In genomic region chr16:35208001-35208935, GRCh38 we compare ENCODE assay signal across 15 cellular contexts.
DNase-seq lines count a peak whose midpoint lies in the region; ATAC-seq and TF ChIP-seq lines count a peak whose summit lies in the region.
"Had no signal": no experiment of that assay in that cellular context is flagged by ENCODE, and none has a peak within 500 bp of the region (broad histone marks: within the 10 kb centered on the region; RNA-seq: fewer than 3 reads in every experiment).

No MANE protein-coding gene starts in this region.

- peak; percentile 80 for ATAC-seq in SK-N-SH treated with all-trans-retinoic acid at 6 μM for 48 hours
- ATAC-seq in CD8-positive, alpha-beta T cell: no peak

- no peaks in the 10 kb centered on the region for H3K4me1 ChIP-seq in CD8-positive, alpha-beta T cell (ENCODE audit: insufficient read depth, low read length)

- H3K4me1 Mint-ChIP-seq in osteocyte (ENCODE audit: unreplicated experiment): no peaks in the 10 kb centered on the region
- no peaks in the 10 kb centered on the region for H3K4me1 Mint-ChIP-seq in CD8-positive, alpha-beta T cell (ENCODE audit: low read depth)
- H3K4me1 Mint-ChIP-seq: B cell had no signal

- no peak for TF ChIP-seq EP300 in Ishikawa (IDR thresholded peaks at IDR 0.05; ENCODE audit: borderline replicate concordance)

- CTCF ChIA-PET in CD8-positive, alpha-beta T cell (lab: Charles Lee): no interaction called here

- no peak for TF ChIP-seq RAD21 in Ishikawa (IDR thresholded peaks at IDR 0.05; ENCODE audit: low read depth)

- H3K27me3 Mint-ChIP-seq in osteocyte (ENCODE audit: unreplicated experiment): no peaks in the 10 kb centered on the region
- no peaks in the 10 kb centered on the region for H3K27me3 Mint-ChIP-seq in CD8-positive, alpha-beta T cell (ENCODE audit: low read depth)
- H3K27me3 Mint-ChIP-seq: B cell; CD8-positive, alpha-beta memory T cell had no signal

- no peak overlapping the region for H3K27ac Mint-ChIP-seq in osteocyte (ENCODE audit: unreplicated experiment)
- H3K27ac Mint-ChIP-seq in CD8-positive, alpha-beta T cell: no peak overlapping the region
- H3K27ac Mint-ChIP-seq: B cell; CD8-positive, alpha-beta memory T cell had no signal

- DNase-seq in DMS114 treated with DMSO at 0.1 percent for 48 hours (lab: John Stamatoyannopoulos, UW; ENCODE audit: unreplicated experiment) (peak; percentile 65), osteocyte (ENCODE audit: extremely low spot score, unreplicated experiment) (peak; percentile 83), globus pallidus (ENCODE audit: low spot score) (no peak)
- DNase-seq in effector CD8-positive, alpha-beta T cell (lab: John Stamatoyannopoulos, UW): no peak
- no peak for DNase-seq in CD8-positive, alpha-beta T cell
- DNase-seq: CD8-positive, alpha-beta memory T cell; EL; H7; Kasumi-1; NCI-H2107; NCI-H69; T-helper 1 cell had no signal

- no peak overlapping the region for H3K4me3 Mint-ChIP-seq in osteocyte (ENCODE audit: unreplicated experiment)
- H3K4me3 Mint-ChIP-seq in CD8-positive, alpha-beta T cell: no peak overlapping the region
- H3K4me3 Mint-ChIP-seq: B cell; CD8-positive, alpha-beta memory T cell had no signal

- H3K27me3 ChIP-seq in CD8-positive, alpha-beta T cell (ENCODE audit: insufficient read depth, low read length): no peaks in the 10 kb centered on the region

- no peak for TF ChIP-seq CTCF in osteocyte (IDR thresholded peaks at IDR 0.05)
- no peak for TF ChIP-seq CTCF in CD8-positive, alpha-beta T cell (IDR thresholded peaks at IDR 0.05)

- intact Hi-C loops in CD8-positive, alpha-beta T cell (cut with DNase I, micrococcal nuclease): no loop called here

- H3K9me3 Mint-ChIP-seq in osteocyte (ENCODE audit: unreplicated experiment): peaks cover 44% of the 10 kb centered on the region
- peaks cover 14% of the 10 kb centered on the region for H3K9me3 Mint-ChIP-seq in CD8-positive, alpha-beta T cell

- H3K27ac ChIP-seq in CD8-positive, alpha-beta T cell (ENCODE audit: low read depth, low read length): no peak overlapping the region

- H3K9me3 ChIP-seq in CD8-positive, alpha-beta T cell (ENCODE audit: low read length): no peaks in the 10 kb centered on the region

- no peak overlapping the region for H3K4me3 ChIP-seq in CD8-positive, alpha-beta T cell (ENCODE audit: low read depth, low read length)

- no peaks in the 10 kb centered on the region for H3K36me3 Mint-ChIP-seq in osteocyte (ENCODE audit: unreplicated experiment)
- no peaks in the 10 kb centered on the region for H3K36me3 Mint-ChIP-seq in CD8-positive, alpha-beta T cell
- H3K36me3 Mint-ChIP-seq: CD8-positive, alpha-beta memory T cell had no signal

- POLR2A ChIA-PET in CD8-positive, alpha-beta T cell (lab: Charles Lee): no interaction called here

- no peaks in the 10 kb centered on the region for H3K36me3 ChIP-seq in CD8-positive, alpha-beta T cell (ENCODE audit: insufficient read depth, low read length)

TF ChIP-seq in Ishikawa, 13 proteins besides CTCF, POLR2A, EP300 and RAD21:
- no peak for TF ChIP-seq CREB1 (IDR thresholded peaks at IDR 0.05; ENCODE audit: low read depth)
- TF ChIP-seq NFIC (IDR thresholded peaks at IDR 0.05): no peak
- no peak for TF ChIP-seq TAF1 (IDR thresholded peaks at IDR 0.05; ENCODE audit: low read depth)
- TF ChIP-seq, protein P1, sequence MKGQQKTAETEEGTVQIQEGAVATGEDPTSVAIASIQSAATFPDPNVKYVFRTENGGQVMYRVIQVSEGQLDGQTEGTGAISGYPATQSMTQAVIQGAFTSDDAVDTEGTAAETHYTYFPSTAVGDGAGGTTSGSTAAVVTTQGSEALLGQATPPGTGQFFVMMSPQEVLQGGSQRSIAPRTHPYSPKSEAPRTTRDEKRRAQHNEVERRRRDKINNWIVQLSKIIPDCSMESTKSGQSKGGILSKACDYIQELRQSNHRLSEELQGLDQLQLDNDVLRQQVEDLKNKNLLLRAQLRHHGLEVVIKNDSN (IDR thresholded peaks at IDR 0.05): no peak
- TF ChIP-seq, protein P2, sequence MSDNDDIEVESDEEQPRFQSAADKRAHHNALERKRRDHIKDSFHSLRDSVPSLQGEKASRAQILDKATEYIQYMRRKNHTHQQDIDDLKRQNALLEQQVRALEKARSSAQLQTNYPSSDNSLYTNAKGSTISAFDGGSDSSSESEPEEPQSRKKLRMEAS (IDR thresholded peaks at IDR 0.05): no peak
- no peak for TF ChIP-seq EGR1 (IDR thresholded peaks at IDR 0.05)
- no peak for TF ChIP-seq TEAD4 (IDR thresholded peaks at IDR 0.05)
- TF ChIP-seq YY1 (IDR thresholded peaks at IDR 0.05; ENCODE audit: low read depth): no peak
- TF ChIP-seq, protein P3, sequence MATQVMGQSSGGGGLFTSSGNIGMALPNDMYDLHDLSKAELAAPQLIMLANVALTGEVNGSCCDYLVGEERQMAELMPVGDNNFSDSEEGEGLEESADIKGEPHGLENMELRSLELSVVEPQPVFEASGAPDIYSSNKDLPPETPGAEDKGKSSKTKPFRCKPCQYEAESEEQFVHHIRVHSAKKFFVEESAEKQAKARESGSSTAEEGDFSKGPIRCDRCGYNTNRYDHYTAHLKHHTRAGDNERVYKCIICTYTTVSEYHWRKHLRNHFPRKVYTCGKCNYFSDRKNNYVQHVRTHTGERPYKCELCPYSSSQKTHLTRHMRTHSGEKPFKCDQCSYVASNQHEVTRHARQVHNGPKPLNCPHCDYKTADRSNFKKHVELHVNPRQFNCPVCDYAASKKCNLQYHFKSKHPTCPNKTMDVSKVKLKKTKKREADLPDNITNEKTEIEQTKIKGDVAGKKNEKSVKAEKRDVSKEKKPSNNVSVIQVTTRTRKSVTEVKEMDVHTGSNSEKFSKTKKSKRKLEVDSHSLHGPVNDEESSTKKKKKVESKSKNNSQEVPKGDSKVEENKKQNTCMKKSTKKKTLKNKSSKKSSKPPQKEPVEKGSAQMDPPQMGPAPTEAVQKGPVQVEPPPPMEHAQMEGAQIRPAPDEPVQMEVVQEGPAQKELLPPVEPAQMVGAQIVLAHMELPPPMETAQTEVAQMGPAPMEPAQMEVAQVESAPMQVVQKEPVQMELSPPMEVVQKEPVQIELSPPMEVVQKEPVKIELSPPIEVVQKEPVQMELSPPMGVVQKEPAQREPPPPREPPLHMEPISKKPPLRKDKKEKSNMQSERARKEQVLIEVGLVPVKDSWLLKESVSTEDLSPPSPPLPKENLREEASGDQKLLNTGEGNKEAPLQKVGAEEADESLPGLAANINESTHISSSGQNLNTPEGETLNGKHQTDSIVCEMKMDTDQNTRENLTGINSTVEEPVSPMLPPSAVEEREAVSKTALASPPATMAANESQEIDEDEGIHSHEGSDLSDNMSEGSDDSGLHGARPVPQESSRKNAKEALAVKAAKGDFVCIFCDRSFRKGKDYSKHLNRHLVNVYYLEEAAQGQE (IDR thresholded peaks at IDR 0.05; ENCODE audit: low read depth): peak; percentile 33; the same call in 1 of the 2 replicates

TF ChIP-seq in SK-N-SH treated with all-trans-retinoic acid at 6 μM for 48 hours, 23 proteins besides CTCF, POLR2A, EP300 and RAD21:
- no peak for TF ChIP-seq ISL1 (CRISPR knock-in tag; IDR thresholded peaks at IDR 0.05)
- TF ChIP-seq PATZ1 (CRISPR knock-in tag; IDR thresholded peaks at IDR 0.05; ENCODE audit: borderline replicate concordance): peak; percentile 66; the same call in 1 of the 2 replicates
- no peak for TF ChIP-seq BACH2 (CRISPR knock-in tag; IDR thresholded peaks at IDR 0.05; ENCODE audit: borderline replicate concordance)

Comparison
In these comparisons a context has a peak if more than half of its experiments do, and no peak if none do; other contexts are left out.
1. DNase-seq: peak in DMS114 treated with DMSO at 0.1 percent for 48 hours (single experiment) and osteocyte (single experiment); none in effector CD8-positive, alpha-beta T cell (single experiment), globus pallidus (single experiment) and CD8-positive, alpha-beta T cell (0 of 7).